Comparison of ENCODE assay signal across 1 cellular context in the genomic region with DNA sequence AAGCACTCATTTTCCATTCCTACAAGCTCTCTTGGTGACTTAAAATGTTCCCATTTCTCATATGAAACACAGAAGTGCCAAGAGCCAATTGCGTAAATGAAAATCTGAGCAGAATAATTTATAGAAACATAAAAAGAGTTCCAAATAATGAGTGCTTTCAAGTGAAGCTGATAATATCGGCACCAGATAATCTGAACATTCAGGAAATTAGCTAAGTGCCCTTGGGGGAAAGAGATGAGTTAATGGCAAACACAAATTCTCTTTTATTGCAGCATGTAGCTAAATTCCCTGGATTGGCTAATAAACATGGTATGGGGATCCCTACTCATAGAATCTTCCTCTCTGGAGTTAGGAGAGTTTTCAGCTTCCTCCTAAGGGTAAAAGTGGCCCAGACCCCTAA.
TF ChIP-seq lines count a peak whose summit lies in the region.

No MANE protein-coding gene starts in this region.

TF ChIP-seq in GM23338, 12 proteins besides CTCF, POLR2A, EP300 and RAD21 (continued from another document):
- TF ChIP-seq, protein P1, sequence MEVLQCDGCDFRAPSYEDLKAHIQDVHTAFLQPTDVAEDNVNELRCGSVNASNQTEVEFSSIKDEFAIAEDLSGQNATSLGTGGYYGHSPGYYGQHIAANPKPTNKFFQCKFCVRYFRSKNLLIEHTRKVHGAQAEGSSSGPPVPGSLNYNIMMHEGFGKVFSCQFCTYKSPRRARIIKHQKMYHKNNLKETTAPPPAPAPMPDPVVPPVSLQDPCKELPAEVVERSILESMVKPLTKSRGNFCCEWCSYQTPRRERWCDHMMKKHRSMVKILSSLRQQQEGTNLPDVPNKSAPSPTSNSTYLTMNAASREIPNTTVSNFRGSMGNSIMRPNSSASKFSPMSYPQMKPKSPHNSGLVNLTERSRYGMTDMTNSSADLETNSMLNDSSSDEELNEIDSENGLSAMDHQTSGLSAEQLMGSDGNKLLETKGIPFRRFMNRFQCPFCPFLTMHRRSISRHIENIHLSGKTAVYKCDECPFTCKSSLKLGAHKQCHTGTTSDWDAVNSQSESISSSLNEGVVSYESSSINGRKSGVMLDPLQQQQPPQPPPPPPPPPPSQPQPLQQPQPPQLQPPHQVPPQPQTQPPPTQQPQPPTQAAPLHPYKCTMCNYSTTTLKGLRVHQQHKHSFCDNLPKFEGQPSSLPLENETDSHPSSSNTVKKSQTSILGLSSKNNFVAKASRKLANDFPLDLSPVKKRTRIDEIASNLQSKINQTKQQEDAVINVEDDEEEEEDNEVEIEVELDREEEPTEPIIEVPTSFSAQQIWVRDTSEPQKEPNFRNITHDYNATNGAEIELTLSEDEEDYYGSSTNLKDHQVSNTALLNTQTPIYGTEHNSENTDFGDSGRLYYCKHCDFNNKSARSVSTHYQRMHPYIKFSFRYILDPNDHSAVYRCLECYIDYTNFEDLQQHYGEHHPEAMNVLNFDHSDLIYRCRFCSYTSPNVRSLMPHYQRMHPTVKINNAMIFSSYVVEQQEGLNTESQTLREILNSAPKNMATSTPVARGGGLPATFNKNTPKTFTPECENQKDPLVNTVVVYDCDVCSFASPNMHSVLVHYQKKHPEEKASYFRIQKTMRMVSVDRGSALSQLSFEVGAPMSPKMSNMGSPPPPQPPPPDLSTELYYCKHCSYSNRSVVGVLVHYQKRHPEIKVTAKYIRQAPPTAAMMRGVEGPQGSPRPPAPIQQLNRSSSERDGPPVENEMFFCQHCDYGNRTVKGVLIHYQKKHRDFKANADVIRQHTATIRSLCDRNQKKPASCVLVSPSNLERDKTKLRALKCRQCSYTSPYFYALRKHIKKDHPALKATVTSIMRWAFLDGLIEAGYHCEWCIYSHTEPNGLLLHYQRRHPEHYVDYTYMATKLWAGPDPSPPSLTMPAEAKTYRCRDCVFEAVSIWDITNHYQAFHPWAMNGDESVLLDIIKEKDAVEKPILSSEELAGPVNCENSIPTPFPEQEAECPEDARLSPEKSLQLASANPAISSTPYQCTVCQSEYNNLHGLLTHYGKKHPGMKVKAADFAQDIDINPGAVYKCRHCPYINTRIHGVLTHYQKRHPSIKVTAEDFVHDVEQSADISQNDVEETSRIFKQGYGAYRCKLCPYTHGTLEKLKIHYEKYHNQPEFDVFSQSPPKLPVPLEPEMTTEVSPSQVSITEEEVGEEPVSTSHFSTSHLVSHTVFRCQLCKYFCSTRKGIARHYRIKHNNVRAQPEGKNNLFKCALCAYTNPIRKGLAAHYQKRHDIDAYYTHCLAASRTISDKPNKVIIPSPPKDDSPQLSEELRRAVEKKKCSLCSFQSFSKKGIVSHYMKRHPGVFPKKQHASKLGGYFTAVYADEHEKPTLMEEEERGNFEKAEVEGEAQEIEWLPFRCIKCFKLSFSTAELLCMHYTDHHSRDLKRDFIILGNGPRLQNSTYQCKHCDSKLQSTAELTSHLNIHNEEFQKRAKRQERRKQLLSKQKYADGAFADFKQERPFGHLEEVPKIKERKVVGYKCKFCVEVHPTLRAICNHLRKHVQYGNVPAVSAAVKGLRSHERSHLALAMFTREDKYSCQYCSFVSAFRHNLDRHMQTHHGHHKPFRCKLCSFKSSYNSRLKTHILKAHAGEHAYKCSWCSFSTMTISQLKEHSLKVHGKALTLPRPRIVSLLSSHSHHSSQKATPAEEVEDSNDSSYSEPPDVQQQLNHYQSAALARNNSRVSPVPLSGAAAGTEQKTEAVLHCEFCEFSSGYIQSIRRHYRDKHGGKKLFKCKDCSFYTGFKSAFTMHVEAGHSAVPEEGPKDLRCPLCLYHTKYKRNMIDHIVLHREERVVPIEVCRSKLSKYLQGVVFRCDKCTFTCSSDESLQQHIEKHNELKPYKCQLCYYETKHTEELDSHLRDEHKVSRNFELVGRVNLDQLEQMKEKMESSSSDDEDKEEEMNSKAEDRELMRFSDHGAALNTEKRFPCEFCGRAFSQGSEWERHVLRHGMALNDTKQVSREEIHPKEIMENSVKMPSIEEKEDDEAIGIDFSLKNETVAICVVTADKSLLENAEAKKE (CRISPR knock-in tag; IDR thresholded peaks at IDR 0.05): no peak
- TF ChIP-seq POLR2AphosphoS5 (IDR thresholded peaks at IDR 0.05; ENCODE audit: low read depth) (no peak), CREB1 (CRISPR knock-in tag; IDR thresholded peaks at IDR 0.05; ENCODE audit: low read depth) (no peak), EZH2 (IDR thresholded peaks at IDR 0.05; ENCODE audit: low read depth, unreplicated experiment) (no peak), STAT1 (IDR thresholded peaks at IDR 0.05; ENCODE audit: unreplicated experiment) (no peak), ZNF331 (CRISPR knock-in tag; IDR thresholded peaks at IDR 0.05; ENCODE audit: low read depth) (no peak), EZH2phosphoT487 (IDR thresholded peaks at IDR 0.05; ENCODE audit: unreplicated experiment) (no peak)
